21 cellular contexts compared by ENCODE assay signal in the genomic region with DNA sequence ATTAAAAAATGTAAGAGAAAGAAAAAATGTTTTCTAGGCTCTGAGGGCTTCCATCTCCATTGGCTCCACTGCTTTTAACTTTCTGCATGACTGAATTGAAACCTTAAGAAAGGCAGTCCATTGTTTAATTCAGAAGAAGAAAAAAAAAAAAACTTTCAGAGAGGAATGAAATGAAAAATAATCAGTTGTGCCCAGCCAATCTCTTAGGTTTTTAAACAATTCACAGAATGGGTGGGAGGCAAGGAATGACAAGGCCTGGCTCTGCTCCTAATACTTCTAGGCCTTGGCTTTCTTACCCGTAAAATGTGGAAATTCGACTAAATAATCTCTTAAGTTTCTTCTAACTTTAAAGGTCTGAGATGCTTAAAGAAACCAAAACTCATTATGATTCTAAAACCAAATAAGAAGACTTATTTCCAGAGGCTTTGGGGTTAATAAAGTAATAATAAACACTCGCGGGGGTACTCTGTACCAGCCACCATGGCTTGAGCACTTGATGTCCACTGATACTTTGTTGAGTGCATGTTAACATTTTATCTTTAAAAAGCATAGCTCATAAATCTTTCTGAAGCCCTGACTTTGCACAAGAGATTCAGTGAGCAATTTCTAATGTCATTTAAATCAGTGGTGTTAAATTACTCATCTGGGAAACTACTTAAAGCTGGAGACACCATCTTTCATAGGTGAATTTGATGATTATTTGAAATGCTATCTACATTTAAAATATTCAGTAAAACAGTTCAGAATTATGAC. TPM values are rescaled to one million over a fixed set of nuclear protein-coding genes. Genes with fewer than 3 reads are reported as not detected.
"Had no signal": no experiment of that assay in that cellular context is flagged by ENCODE, and none has a peak within 500 bp of the region (broad histone marks: within the 10 kb centered on the region; RNA-seq: fewer than 3 reads in every experiment).

No MANE protein-coding gene starts in this region.

- H3K27me3 ChIP-seq: body of pancreas, gastroesophageal sphincter, tibial artery had no signal

- H3K4me3 ChIP-seq: body of pancreas, gastroesophageal sphincter, skin epidermis, tibial artery had no signal

- H3K4me1 Mint-ChIP-seq: memory B cell; naive thymus-derived CD8-positive, alpha-beta T cell had no signal

- H3K9me3 Mint-ChIP-seq: activated T-cell treated with anti-CD3 and anti-CD28 coated beads, Interleukin-2, amount 50 U/mL, for 4 hours had no signal

- H3K36me3 ChIP-seq: gastroesophageal sphincter, tibial artery, WERI-Rb-1 had no signal

- ATAC-seq: activated CD8-positive, alpha-beta T cell treated with anti-CD3 and anti-CD28 coated beads for 36 hours; activated T-cell treated with anti-CD3 and anti-CD28 coated beads, Interleukin-2, amount 50 U/mL, for 4 hours; body of pancreas; gastroesophageal sphincter; left ventricle myocardium superior; naive thymus-derived CD8-positive, alpha-beta T cell; stimulated activated naive B cell treated with anti-CD40 and anti-IgM and Interleukin-4, amounts not matched to agents 10 μg/mL and 1 μg/mL and 100 μg/mL, for 72 hours had no signal

- H3K27ac Mint-ChIP-seq: activated CD8-positive, alpha-beta T cell treated with anti-CD3 and anti-CD28 coated beads for 36 hours; memory B cell; naive thymus-derived CD8-positive, alpha-beta T cell; stimulated activated naive B cell treated with anti-CD40 and anti-IgM and Interleukin-4, amounts not matched to agents 10 μg/mL and 1 μg/mL and 100 μg/mL, for 72 hours had no signal

- H3K4me1 ChIP-seq: body of pancreas, gastroesophageal sphincter, parathyroid adenoma, tibial artery had no signal

- H3K9me3 ChIP-seq: body of pancreas had no signal

- DNase-seq: activated CD4-positive, alpha-beta T cell treated with anti-CD3 and anti-CD28 coated beads for 4 hours; activated CD8-positive, alpha-beta T cell treated with anti-CD3 and anti-CD28 coated beads for 36 hours; activated effector memory CD4-positive, alpha-beta T cell treated with Interleukin-2 at 50 U/mL for 16 hours; activated naive CD4-positive, alpha-beta T cell treated with anti-CD3 and anti-CD28 coated beads, Interleukin-2, amount 50 U/mL, for 16 hours; activated T-cell treated with anti-CD3 and anti-CD28 coated beads, Interleukin-2, amount 50 U/mL, for 4 hours; body of pancreas; effector memory CD4-positive, alpha-beta T cell; kidney; left ventricle myocardium superior; naive thymus-derived CD8-positive, alpha-beta T cell; retina; stimulated activated CD4-positive, alpha-beta T cell treated with anti-CD3 and anti-CD28 coated beads, Interleukin-15, amount 100 ng/mL, for 24 hours; stimulated activated CD4-positive, alpha-beta T cell treated with anti-CD3 and anti-CD28 coated beads, Interleukin-4, amount 100 ng/mL, for 1 hour; stimulated activated naive B cell treated with anti-CD40 and anti-IgM and Interleukin-4, amounts not matched to agents 10 μg/mL and 1 μg/mL and 100 μg/mL, for 72 hours; T-helper 1 cell; tibial artery; WERI-Rb-1 had no signal

- H3K4me3 Mint-ChIP-seq: activated CD8-positive, alpha-beta T cell treated with anti-CD3 and anti-CD28 coated beads for 36 hours; activated T-cell treated with anti-CD3 and anti-CD28 coated beads, Interleukin-2, amount 50 U/mL, for 4 hours; memory B cell; naive thymus-derived CD8-positive, alpha-beta T cell; stimulated activated naive B cell treated with anti-CD40 and anti-IgM and Interleukin-4, amounts not matched to agents 10 μg/mL and 1 μg/mL and 100 μg/mL, for 72 hours had no signal

- H3K27ac ChIP-seq: body of pancreas, gastroesophageal sphincter, parathyroid adenoma, skin epidermis, tibial artery, WERI-Rb-1 had no signal

- H3K36me3 Mint-ChIP-seq: memory B cell; stimulated activated naive B cell treated with anti-CD40 and anti-IgM and Interleukin-4, amounts not matched to agents 10 μg/mL and 1 μg/mL and 100 μg/mL, for 72 hours had no signal

RNA-seq across cellular contexts. Expression of a gene that starts 49.6 kb away (rescaled TPM):
- total RNA-seq: naive thymus-derived CD8-positive, alpha-beta T cell had no signal
